27 cellular contexts compared by ENCODE assay signal in the genomic region with DNA sequence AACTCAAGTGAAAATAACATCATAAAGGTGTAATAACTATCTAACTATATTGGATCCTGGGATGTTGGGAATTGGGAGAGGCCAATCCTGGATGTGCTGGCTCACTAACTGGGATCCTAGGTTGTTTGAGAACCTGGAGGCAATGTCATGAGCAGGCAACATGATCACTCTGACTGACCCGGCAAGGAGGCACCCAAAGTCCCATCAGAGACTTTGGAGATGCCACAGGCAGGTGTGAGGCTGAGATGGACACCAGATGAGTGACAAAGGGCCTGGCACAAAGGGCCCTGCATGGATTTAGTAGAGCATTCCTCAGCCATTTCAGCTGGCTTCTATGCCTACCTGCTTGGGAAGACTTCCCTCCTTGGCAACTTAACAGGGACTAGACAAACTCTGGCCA.
"Had no signal": no experiment of that assay in that cellular context is flagged by ENCODE, and none has a peak within 500 bp of the region (broad histone marks: within the 10 kb centered on the region; RNA-seq: fewer than 3 reads in every experiment).

No MANE protein-coding gene starts in this region.

- H3K4me3 ChIP-seq: colonic mucosa, coronary artery, dorsolateral prefrontal cortex, esophagus muscularis mucosa, esophagus squamous epithelium, gastroesophageal sphincter, heart left ventricle, heart right ventricle had no signal

- ATAC-seq: effector memory CD8-positive, alpha-beta T cell; esophagus mucosa; foreskin keratinocyte; gastroesophageal sphincter; heart left ventricle; heart right ventricle had no signal

- FAIRE-seq: colon, endometrium, endothelial cell of umbilical vein, frontal cortex had no signal

- H3K4me1 ChIP-seq: colonic mucosa, esophagus muscularis mucosa, foreskin keratinocyte, gastroesophageal sphincter had no signal

- DNase-seq: colonic mucosa; cortex of kidney; dermis blood vessel endothelial cell; dorsolateral prefrontal cortex; effector CD4-positive, alpha-beta T cell; effector CD8-positive, alpha-beta T cell; effector memory CD4-positive, alpha-beta T cell; effector memory CD8-positive, alpha-beta T cell; endodermal cell; erythroblast; esophagus squamous epithelium; foreskin fibroblast; foreskin keratinocyte; foreskin melanocyte; glutamatergic neuron; head of caudate nucleus; heart left ventricle; heart right ventricle had no signal

- H3K36me3 ChIP-seq: colonic mucosa, esophagus muscularis mucosa, esophagus squamous epithelium, gastroesophageal sphincter, heart left ventricle, heart right ventricle had no signal

- H3K9me3 ChIP-seq: colonic mucosa, esophagus muscularis mucosa, esophagus squamous epithelium, gastroesophageal sphincter, heart left ventricle, heart right ventricle had no signal

- H3K27me3 ChIP-seq: colonic mucosa, dorsolateral prefrontal cortex, esophagus muscularis mucosa, esophagus squamous epithelium, gastroesophageal sphincter, heart left ventricle, heart right ventricle had no signal

- H3K27ac ChIP-seq: colonic mucosa, coronary artery, dorsolateral prefrontal cortex, epithelial cell of prostate, esophagus muscularis mucosa, esophagus squamous epithelium, foreskin keratinocyte, gastroesophageal sphincter, heart left ventricle, heart right ventricle had no signal
